In genomic region chr9:114437401-114437893, GRCh38 we compare ENCODE assay signal across 20 cellular contexts.
"Had no signal": no experiment of that assay in that cellular context is flagged by ENCODE, and none has a peak within 500 bp of the region (broad histone marks: within the 10 kb centered on the region; RNA-seq: fewer than 3 reads in every experiment).

No MANE protein-coding gene starts in this region.

- ATAC-seq: effector memory CD8-positive, alpha-beta T cell; gastrocnemius medialis; left ventricle myocardium superior; lower lobe of right lung; mucosa of descending colon; natural killer cell treated with Interleukin-12 subunit alpha and Interleukin-12 subunit beta and Interleukin-15 and Interleukin-18, amount 100 ng/mL, for 72 hours; stimulated activated memory B cell treated with anti-CD40 and anti-IgM and Interleukin-4, amounts not matched to agents 10 μg/mL and 1 μg/mL and 100 μg/mL, for 72 hours; stimulated activated naive CD8-positive, alpha-beta T cell treated with anti-CD3 and anti-CD28 coated beads, Interleukin-15, Interleukin-2, amounts not matched to agents 100 U/mL and 50 U/mL, for 24 hours; upper lobe of right lung had no signal

- H3K4me3 ChIP-seq: gastrocnemius medialis, lower lobe of right lung, mucosa of descending colon, right atrium auricular region, sigmoid colon, transverse colon, upper lobe of right lung, uterus had no signal

- H3K9me3 ChIP-seq: gastrocnemius medialis, lower lobe of right lung, mucosa of descending colon, neutrophil, right atrium auricular region, sigmoid colon, transverse colon, upper lobe of right lung, uterus had no signal

- DNase-seq: cortex of kidney; effector memory CD8-positive, alpha-beta T cell; gastrocnemius medialis; head of caudate nucleus; left ventricle myocardium superior; lower lobe of right lung; mucosa of descending colon; naive B cell; sigmoid colon; stimulated activated CD4-positive, alpha-beta T cell treated with anti-CD3 and anti-CD28 coated beads, Interleukin-4, amount 100 ng/mL, for 4 hours; stimulated activated naive CD8-positive, alpha-beta T cell treated with anti-CD3 and anti-CD28 coated beads, Interleukin-15, Interleukin-2, amounts not matched to agents 100 U/mL and 50 U/mL, for 24 hours; transverse colon; upper lobe of right lung; uterus had no signal

- H2AFZ ChIP-seq: parathyroid adenoma had no signal

- H3K4me1 ChIP-seq: gastrocnemius medialis, lower lobe of right lung, parathyroid adenoma, right atrium auricular region, sigmoid colon, transverse colon, upper lobe of right lung, uterus had no signal

- H3K27me3 ChIP-seq: gastrocnemius medialis, right atrium auricular region, sigmoid colon, transverse colon, upper lobe of right lung, uterus had no signal

- H3K36me3 ChIP-seq: gastrocnemius medialis, lower lobe of right lung, neutrophil, right atrium auricular region, sigmoid colon, transverse colon, upper lobe of right lung, uterus had no signal

- H3K9ac ChIP-seq: parathyroid adenoma had no signal

- H3K79me2 ChIP-seq: parathyroid adenoma had no signal

- FAIRE-seq: keratinocyte had no signal

- H3K27ac ChIP-seq: gastrocnemius medialis, lower lobe of right lung, neutrophil, parathyroid adenoma, right atrium auricular region, sigmoid colon, transverse colon, upper lobe of right lung, uterus had no signal
